8 cellular contexts compared by ENCODE assay signal in genomic region chr18:70491734-70492348, GRCh38.
DNase-seq lines count a peak whose midpoint lies in the region; ATAC-seq, FAIRE-seq and TF ChIP-seq lines count a peak whose summit lies in the region.

No MANE protein-coding gene starts in this region.

- no peaks in the 10 kb centered on the region for H3K9me3 Mint-ChIP-seq in T-cell

- H3K4me1 ChIP-seq in body of pancreas (no peaks in the 10 kb centered on the region), kidney (ENCODE audit: control insufficient read depth in 1 of 2, insufficient read depth in 1 of 2, low read depth in 1 of 2, low read length in 2 of 2) (no peaks in the 10 kb centered on the region)

- peaks cover 5 to 15% (median 7%) of the 10 kb centered on the region in 3 donors for H3K4me1 Mint-ChIP-seq in T-cell

- H3K4me3 ChIP-seq in H7 (ENCODE audit: insufficient read depth, low read depth, low read length), result no peak overlapping the region
- H3K4me3 ChIP-seq in LNCaP clone FGC (ENCODE audit: low read depth, low read length), result no peak overlapping the region
- H3K4me3 ChIP-seq in body of pancreas, result no peak overlapping the region
- H3K4me3 ChIP-seq in kidney (ENCODE audit: low read length in 2 of 2), result no peak overlapping the region

- ATAC-seq in T-cell (replicated peaks in 1 of 4) (peak in 3 of 4 experiments; percentile 40 to 52 (median 48)), body of pancreas (peak; percentile 73)

- H3K27ac ChIP-seq in body of pancreas (no peak overlapping the region), kidney (ENCODE audit: low read depth in 2 of 2, low read length in 2 of 2) (no peak overlapping the region)

- no peaks in the 10 kb centered on the region for H3K9me3 ChIP-seq in body of pancreas
- H3K9me3 ChIP-seq in kidney (ENCODE audit: control insufficient read depth in 1 of 2, low read length in 2 of 2), result no peaks in the 10 kb centered on the region

- POLR2A ChIA-PET in T-cell (lab: Charles Lee), result interaction anchor here in 1 of 2 donors (0.6 kb wide), 1 partner anchor 167 kb away, joined by 3 read pairs; no protein-coding TSS in a partner anchor

- 43 to 48% methylated on average over 4 of the region's 4 CpGs for WGBS in body of pancreas, 2 donors

- no peak overlapping the region for H3K27ac Mint-ChIP-seq in T-cell

- H3K27me3 Mint-ChIP-seq in T-cell, result peaks cover 0 to 5% of the 10 kb centered on the region in 2 donors

- no peak overlapping the region for H3K4me3 Mint-ChIP-seq in T-cell

- H3K36me3 ChIP-seq in H7 (replicated peaks; ENCODE audit: control insufficient read depth, insufficient read depth, low read length) (no peaks in the 10 kb centered on the region), body of pancreas (replicated peaks in 1 of 2; ENCODE audit: insufficient read depth in 1 of 2, low read depth in 2 of 2) (no peaks in the 10 kb centered on the region), kidney (ENCODE audit: control insufficient read depth in 1 of 2, insufficient read depth in 2 of 2, low read length in 2 of 2) (no peaks in the 10 kb centered on the region)

- DNase-seq in SIG-M5 treated with dmso at 0.1 percent for 504 hours (lab: John Stamatoyannopoulos, UW; ENCODE audit: unreplicated experiment), result peak; percentile 34
- no peak for DNase-seq in SIG-M5 (lab: John Stamatoyannopoulos, UW)
- peak; percentile 71 for DNase-seq in H7
- DNase-seq in LNCaP clone FGC (ENCODE audit: low read depth), result no peak
- peak in 27 of 34 experiments; percentile 2 to 45 (median 22) for DNase-seq in T-cell
- DNase-seq in body of pancreas, result peak; percentile 59 to 73 (median 62)
- no peak for DNase-seq in kidney
- peak; percentile 44 to 45 for DNase-seq in stimulated activated CD4-positive, alpha-beta T cell treated with anti-CD3 and anti-CD28 coated beads, Interleukin-4, amount 100 ng/mL, for 48 hours (ENCODE audit: low read depth in 2 of 2)

- H3K27me3 ChIP-seq in H7 (ENCODE audit: control insufficient read depth, insufficient read depth, low read length) (no peaks in the 10 kb centered on the region), body of pancreas (peaks cover 0 to 4% of the 10 kb centered on the region in 2 donors)

- peak; percentile 81 for TF ChIP-seq CTCF in LNCaP clone FGC (IDR thresholded peaks at IDR 0.05; ENCODE audit: control insufficient read depth, extremely low read depth, insufficient read depth)
- TF ChIP-seq CTCF in body of pancreas (IDR thresholded peaks at IDR 0.05), result peak; percentile 39 to 75 (median 55)
- TF ChIP-seq CTCF in kidney (IDR thresholded peaks at IDR 0.05; ENCODE audit: borderline replicate concordance, extremely low read depth, insufficient read depth), result peak; percentile 63

- TF ChIP-seq POLR2A in body of pancreas (IDR thresholded peaks at IDR 0.05), result no peak

- no peak overlapping the region for H3K9ac ChIP-seq in kidney (ENCODE audit: low read length in 2 of 2)

- H3K36me3 Mint-ChIP-seq in T-cell, result no peaks in the 10 kb centered on the region

- intact Hi-C loops in body of pancreas (cut with DNase I) (no loop called here), kidney (cut with DNase I) (no loop called here)

- CTCF ChIA-PET in T-cell (lab: Charles Lee), result interaction anchor here (0.5 to 1.3 kb wide), 3 partner anchors 38 to 1291 kb away, joined by 3 to 4 read pairs (median 3); no protein-coding TSS in a partner anchor

- no peak for FAIRE-seq in kidney (lab: Jason Lieb, UNC)

Comparison
In these comparisons a context has a peak if more than half of its experiments do, and no peak if none do; other contexts are left out.
1. DNase-seq: peak in SIG-M5 treated with dmso at 0.1 percent for 504 hours (single experiment), H7 (single experiment), T-cell (27 of 34), body of pancreas (4 of 4) and stimulated activated CD4-positive, alpha-beta T cell treated with anti-CD3 and anti-CD28 coated beads, Interleukin-4, amount 100 ng/mL, for 48 hours (2 of 2); none in SIG-M5 (single experiment), LNCaP clone FGC (single experiment) and kidney (single experiment).
2. Peak in every context shown above with its lines, with median percentiles within 50 percentile points of each other: CTCF ChIP-seq.